6 cellular contexts compared by ENCODE assay signal in the genomic region with DNA sequence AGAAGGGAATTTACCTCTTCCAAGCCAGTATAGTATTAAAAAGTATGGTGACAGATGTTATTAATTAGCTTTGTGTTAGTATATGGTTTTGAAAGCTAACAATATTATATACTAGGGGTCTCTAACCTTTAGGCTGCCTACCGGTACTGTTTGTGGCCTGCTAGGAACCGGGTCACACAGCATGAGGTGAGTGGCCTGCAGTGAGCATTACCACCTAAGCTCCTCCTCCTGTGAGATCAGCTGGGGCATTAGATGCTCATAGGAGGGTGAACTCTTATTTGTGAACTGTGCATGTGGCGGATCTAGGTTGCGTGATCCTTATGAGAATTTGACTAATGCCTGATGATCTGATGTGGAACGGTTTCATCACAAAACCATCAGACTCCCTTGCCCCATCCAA.
"Had no signal": no experiment of that assay in that cellular context is flagged by ENCODE, and none has a peak within 500 bp of the region (broad histone marks: within the 10 kb centered on the region; RNA-seq: fewer than 3 reads in every experiment).

No MANE protein-coding gene starts in this region.

- H3K9me3 Mint-ChIP-seq: H9 had no signal

- H3K4me3 Mint-ChIP-seq: H9 had no signal

- H3K27ac Mint-ChIP-seq: H9 had no signal

- DNase-seq: GOT3, H9, HCEC 1CT, IMR-90, KG1 had no signal

- H3K4me1 Mint-ChIP-seq: H9 had no signal

- ATAC-seq: K562 had no signal

- H3K4me3 ChIP-seq: K562 had no signal
